Comparison of ENCODE assay signal across 8 cellular contexts in the genomic region with DNA sequence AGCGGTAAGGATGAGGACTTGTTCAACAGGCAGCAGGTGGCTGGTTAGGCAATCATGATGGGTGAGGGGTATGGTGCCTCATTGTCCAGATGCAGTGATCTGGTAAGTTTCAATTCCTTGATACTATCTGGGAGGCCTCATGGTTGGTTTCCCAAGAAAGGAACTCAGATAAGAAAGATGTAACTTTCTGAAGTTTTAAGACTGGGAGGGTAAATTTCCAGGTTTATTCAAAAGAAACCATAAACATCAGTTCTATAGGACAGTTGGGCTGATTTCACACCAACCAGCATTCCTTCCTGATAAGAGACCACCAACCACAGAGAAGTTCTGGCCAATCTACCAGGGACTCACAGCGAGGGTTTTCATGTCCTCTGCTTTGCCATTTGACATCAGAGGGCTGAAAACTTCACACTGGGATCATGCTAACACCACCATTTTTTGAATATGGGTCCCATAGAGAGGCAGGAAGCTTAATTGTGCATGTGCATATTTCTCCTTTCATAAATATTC. TPM values are rescaled to one million over a fixed set of nuclear protein-coding genes. Genes with fewer than 3 reads are reported as not detected.
DNase-seq lines count a peak whose midpoint lies in the region; ATAC-seq, FAIRE-seq and TF ChIP-seq lines count a peak whose summit lies in the region.

No MANE protein-coding gene starts in this region.

- H3K27ac Mint-ChIP-seq in GM23338: no peak overlapping the region

- H3K4me1 ChIP-seq in GM23338 (ENCODE audit: insufficient read depth) (no peaks in the 10 kb centered on the region), skeletal muscle satellite cell (ENCODE audit: control insufficient read depth, insufficient read depth, low read length) (peaks cover 11% of the 10 kb centered on the region)

- H3K4me3 ChIP-seq in GM23338 (peak overlapping the region; percentile 79; the same call in 1 of the 2 replicates), SK-N-MC (peak overlapping the region; percentile 85), fibroblast of pulmonary artery (replicated peaks; ENCODE audit: low read depth, low read length) (peak overlapping the region; percentile 68), skeletal muscle satellite cell (ENCODE audit: low read length) (peak overlapping the region; percentile 90)

- no peak for TF ChIP-seq CTCF in GM23338 (conservative IDR thresholded peaks at IDR 0.05; ENCODE audit: low read depth in 2 of 2)
- no peak for TF ChIP-seq CTCF in fibroblast of pulmonary artery (IDR thresholded peaks at IDR 0.05; ENCODE audit: low read length, missing control alignments)

- H3K27ac ChIP-seq in GM23338 (ENCODE audit: low read depth) (no peak overlapping the region), SK-N-MC (peak overlapping the region; percentile 70; the same call in 1 of the 2 replicates)

- ATAC-seq in GM23338 (no peak), HG03460 (IDR thresholded peaks at IDR 0.05; ENCODE audit: unreplicated experiment) (no peak), GM21717 (IDR thresholded peaks at IDR 0.05; ENCODE audit: unreplicated experiment) (no peak)

- H4K20me1 ChIP-seq in GM23338 (replicated peaks; ENCODE audit: insufficient read depth): no peaks in the 10 kb centered on the region

- H3K36me3 Mint-ChIP-seq in GM23338 (ENCODE audit: low read depth): peaks cover 30% of the 10 kb centered on the region

- H3K4me1 Mint-ChIP-seq in GM23338: peaks cover 6% of the 10 kb centered on the region

- no peak for TF ChIP-seq POLR2A in GM12891 (IDR thresholded peaks at IDR 0.05; ENCODE audit: low read depth, low read length)

- H3K4me3 Mint-ChIP-seq in GM23338: no peak overlapping the region

- DNase-seq in GM23338 (ENCODE audit: low spot score) (no peak), SK-N-MC (ENCODE audit: low read depth, low spot score) (no peak), fibroblast of pulmonary artery (ENCODE audit: low read depth) (no peak), Ammon's horn (ENCODE audit: low spot score) (no peak), GM12891 (ENCODE audit: insufficient read length, low spot score) (no peak)

- H3K79me2 ChIP-seq in GM23338 (replicated peaks; ENCODE audit: insufficient read depth): 0 out of 2 replicates have a peak, but pooled peaks cover 5% of the 10 kb centered on the region

- H3K4me2 ChIP-seq in GM23338 (no peak overlapping the region), skeletal muscle satellite cell (ENCODE audit: low read length) (peak overlapping the region; percentile 79)

- H3K36me3 ChIP-seq in GM23338 (ENCODE audit: insufficient read depth) (peaks cover 11% of the 10 kb centered on the region; the same call in 1 of the 2 replicates), SK-N-MC (ENCODE audit: insufficient read depth, low read length) (no peaks in the 10 kb centered on the region), skeletal muscle satellite cell (ENCODE audit: insufficient read depth, low read length) (no peaks in the 10 kb centered on the region)

- H3F3A ChIP-seq in GM23338 (replicated peaks; ENCODE audit: low read depth): peaks cover 3% of the 10 kb centered on the region; the same call in 1 of the 2 replicates

- H3K27me3 ChIP-seq in GM23338 (ENCODE audit: insufficient read depth) (peaks cover 8% of the 10 kb centered on the region; the same call in 1 of the 2 replicates), skeletal muscle satellite cell (ENCODE audit: control insufficient read depth, insufficient read depth, low read length) (peaks cover 11% of the 10 kb centered on the region)

- 0 out of 2 replicates have a peak, but pooled peaks cover 3% of the 10 kb centered on the region for H3K9me2 ChIP-seq in GM23338 (ENCODE audit: insufficient read depth)

- H3K9me3 Mint-ChIP-seq in GM23338: peaks cover 27% of the 10 kb centered on the region

- H2AFZ ChIP-seq in GM23338: peak overlapping the region; percentile 97; the same call in 1 of the 2 replicates

- FAIRE-seq in GM12891 (lab: Jason Lieb, UNC): no peak

- H3K9me3 ChIP-seq in SK-N-MC (ENCODE audit: low read depth, low read length) (no peaks in the 10 kb centered on the region), skeletal muscle satellite cell (replicated peaks; ENCODE audit: low read length) (no peaks in the 10 kb centered on the region)

- H3K9ac ChIP-seq in SK-N-MC (ENCODE audit: insufficient read length) (no peak overlapping the region), skeletal muscle satellite cell (ENCODE audit: low read depth, low read length) (peak overlapping the region; percentile 98)

- peaks cover 10% of the 10 kb centered on the region for H3K27me3 Mint-ChIP-seq in GM23338 (ENCODE audit: insufficient read depth, low read depth, poor library complexity)

TF ChIP-seq in GM12891, 5 proteins besides CTCF, POLR2A, EP300 and RAD21:
- TF ChIP-seq SPI1 (IDR thresholded peaks at IDR 0.05; ENCODE audit: low read depth, low read length) (no peak), POU2F2 (IDR thresholded peaks at IDR 0.05; ENCODE audit: low read depth, low read length) (no peak), POLR2AphosphoS5 (IDR thresholded peaks at IDR 0.05; ENCODE audit: low read depth, low read length) (no peak), TAF1 (IDR thresholded peaks at IDR 0.05; ENCODE audit: low read depth, low read length) (no peak), PAX5 (IDR thresholded peaks at IDR 0.05; ENCODE audit: insufficient read depth, low read length, severe bottlenecking) (no peak)

RNA-seq across cellular contexts. Expression of gene AGGF1, which starts 0.8 kb away (rescaled TPM):
- 20.7 and 24.4 TPM in 2 replicates for total RNA-seq in GM23338 (2014; rRNA removed; shearing (Covaris generic))
- polyA plus RNA-seq in GM23338 (2016; fragmentation: Nextera tagmentation; extraction: Ambion mirVana): 26.3 and 27.5 TPM in 2 replicates
- total RNA-seq in skeletal muscle satellite cell (2012; rRNA removed): 18.5 and 21.8 TPM in 2 replicates
- polyA plus RNA-seq in GM12891 (2012; ENCODE audit: low read depth, missing spikeins): 8.1 TPM

RNA-seq across cellular contexts. Expression of gene ZBED3, which starts 57.7 kb away (rescaled TPM):
- 8.0 and 9.3 TPM in 2 replicates for total RNA-seq in GM23338 (2014; rRNA removed; shearing (Covaris generic))
- polyA plus RNA-seq in GM23338 (2016; fragmentation: Nextera tagmentation; extraction: Ambion mirVana): 4.2 and 6.4 TPM in 2 replicates
- under 0.01 and 0.66 TPM in 2 replicates for total RNA-seq in skeletal muscle satellite cell (2012; rRNA removed)
- polyA plus RNA-seq in GM12891 (2012; ENCODE audit: low read depth, missing spikeins): 3.0 TPM
